Comparison of ENCODE assay signal across 1 cellular context in the genomic region with DNA sequence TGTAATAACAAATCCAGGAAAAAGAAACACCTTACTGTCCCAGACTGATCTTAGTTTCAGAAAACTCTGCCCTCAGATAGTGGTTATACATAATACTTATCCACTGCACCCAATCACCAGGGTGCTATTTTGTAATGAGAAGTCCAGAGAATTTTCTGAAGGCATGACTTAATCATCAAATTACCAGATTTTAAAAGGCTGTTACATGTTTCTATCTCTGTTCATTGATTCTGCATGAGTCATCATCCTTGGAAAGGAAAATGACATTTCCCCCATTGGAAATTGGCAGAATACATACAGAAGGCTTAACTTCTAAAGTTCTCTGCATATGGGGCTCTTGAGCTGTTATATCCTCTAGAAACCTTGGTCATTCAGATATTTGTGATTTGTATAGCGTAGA.
TF ChIP-seq lines count a peak whose summit lies in the region.

No MANE protein-coding gene starts in this region.

TF ChIP-seq in endothelial cell of umbilical vein, 7 proteins besides CTCF, POLR2A, EP300 and RAD21:
- TF ChIP-seq EZH2 (IDR thresholded peaks at IDR 0.05; ENCODE audit: borderline replicate concordance, low read depth, low read length, severe bottlenecking) (no peak), FOS (IDR thresholded peaks at IDR 0.05; ENCODE audit: borderline replicate concordance, insufficient read depth, low read length) (peak; percentile 83), GATA2 (IDR thresholded peaks at IDR 0.05; ENCODE audit: insufficient read depth, insufficient read length, low read depth, low read length) (no peak), POLR2AphosphoS5 (IDR thresholded peaks at IDR 0.05; ENCODE audit: insufficient read depth, low read depth, low read length) (no peak), MYC (IDR thresholded peaks at IDR 0.05; ENCODE audit: low read depth, low read length) (no peak), JUN (IDR thresholded peaks at IDR 0.05; ENCODE audit: borderline replicate concordance, insufficient read depth, insufficient read length, low read depth) (peak; percentile 88)
